ENCODE assay signal across 18 cellular contexts in the genomic region with DNA sequence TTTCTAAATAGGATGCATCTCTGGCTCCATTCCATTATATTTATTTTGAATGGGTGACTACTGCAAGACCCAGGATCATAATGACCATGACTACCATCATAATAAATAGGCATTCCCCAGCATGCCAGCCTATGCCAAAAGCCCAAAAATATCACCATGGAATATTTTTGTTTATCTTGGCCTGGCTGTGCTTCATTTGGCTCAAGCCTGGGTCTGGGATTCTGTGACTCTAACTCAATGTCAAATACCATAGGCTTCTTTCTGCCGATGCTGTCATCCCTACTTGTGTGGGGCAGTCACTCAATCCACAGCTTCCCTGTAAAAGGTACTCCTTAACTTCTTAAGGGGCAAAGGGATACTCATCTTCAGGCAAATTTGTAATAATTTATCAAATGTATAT.
A peak's percentile ranks its signal among the peaks of the same experiment; 100 is the strongest.
DNase-seq lines count a peak whose midpoint lies in the region; ATAC-seq and TF ChIP-seq lines count a peak whose summit lies in the region.
"Had no signal": no experiment of that assay in that cellular context is flagged by ENCODE, and none has a peak within 500 bp of the region (broad histone marks: within the 10 kb centered on the region; RNA-seq: fewer than 3 reads in every experiment).

No MANE protein-coding gene starts in this region.

- no peak overlapping the region for H3K4me3 ChIP-seq in osteoblast (ENCODE audit: insufficient read depth, low read length)
- no peak overlapping the region for H3K4me3 ChIP-seq in coronary artery
- H3K4me3 ChIP-seq: BLaER1 treated with 17β-estradiol and CSF1 and Interleukin-3, amounts not matched to agents 10 nM and 100 nM; SK-N-MC had no signal

- H2AFZ ChIP-seq in osteoblast (ENCODE audit: low read length), result no peak overlapping the region

- DNase-seq in HT1080 (ENCODE audit: low read depth) (peak; percentile 17), NCI-H446 treated with DMSO at 0.1 percent for 48 hours (lab: John Stamatoyannopoulos, UW) (peak; percentile 27), fibroblast of gingiva (ENCODE audit: low read depth) (peak; percentile 47), osteoblast (ENCODE audit: insufficient read length, low spot score, missing footprints) (peak; percentile 23), coronary artery (ENCODE audit: low spot score) (no peak)
- DNase-seq in activated naive CD4-positive, alpha-beta T cell treated with Interleukin-2 at 50 U/mL for 16 hours, result no peak
- DNase-seq: CD8-positive, alpha-beta memory T cell; DMS53; HFFc6; KG1; NCI-H1048; NCI-H1436; NCI-H2029; NCI-H526 treated with DMSO at 0.1 percent for 48 hours had no signal

- no peak for ATAC-seq in HG03095 (IDR thresholded peaks at IDR 0.05; ENCODE audit: unreplicated experiment)
- ATAC-seq: Panc1 had no signal

- H3K79me2 ChIP-seq in osteoblast (ENCODE audit: insufficient read depth, low read length), result no peaks in the 10 kb centered on the region

- TF ChIP-seq CTCF in osteoblast (IDR thresholded peaks at IDR 0.05; ENCODE audit: extremely low read depth, low read depth, low read length) (no peak), coronary artery (IDR thresholded peaks at IDR 0.05) (no peak)

- H4K20me1 ChIP-seq in osteoblast (ENCODE audit: insufficient read depth, low read length), result no peaks in the 10 kb centered on the region
- H4K20me1 ChIP-seq: BLaER1 treated with 17β-estradiol and CSF1 and Interleukin-3, amounts not matched to agents 10 nM and 100 nM had no signal

- no peaks in the 10 kb centered on the region for H3K27me3 ChIP-seq in osteoblast (ENCODE audit: insufficient read depth, low read length)
- H3K27me3 ChIP-seq: BLaER1 treated with 17β-estradiol and CSF1 and Interleukin-3, amounts not matched to agents 10 nM and 100 nM had no signal

- H3K4me2 ChIP-seq in osteoblast (ENCODE audit: insufficient read depth, low read length), result no peak overlapping the region
- H3K4me2 ChIP-seq: BLaER1 treated with 17β-estradiol and CSF1 and Interleukin-3, amounts not matched to agents 10 nM and 100 nM had no signal

- H3K27ac ChIP-seq in osteoblast (ENCODE audit: low read depth, low read length) (peak overlapping the region; percentile 9), coronary artery (peak overlapping the region in 1 of 2 donors; percentile 78)
- H3K27ac ChIP-seq: BLaER1 treated with 17β-estradiol and CSF1 and Interleukin-3, amounts not matched to agents 10 nM and 100 nM; SK-N-MC had no signal

- H3K4me1 ChIP-seq in osteoblast (ENCODE audit: insufficient read depth, low read length), result peaks cover 33% of the 10 kb centered on the region
- H3K4me1 ChIP-seq: BLaER1 treated with 17β-estradiol and CSF1 and Interleukin-3, amounts not matched to agents 10 nM and 100 nM had no signal

- no peaks in the 10 kb centered on the region for H3K9me3 ChIP-seq in osteoblast (ENCODE audit: low read depth, low read length)
- H3K9me3 ChIP-seq: BLaER1 treated with 17β-estradiol and CSF1 and Interleukin-3, amounts not matched to agents 10 nM and 100 nM had no signal

- no peaks in the 10 kb centered on the region for H3K36me3 ChIP-seq in osteoblast (ENCODE audit: insufficient read depth, low read length)
- H3K36me3 ChIP-seq: BLaER1 treated with 17β-estradiol and CSF1 and Interleukin-3, amounts not matched to agents 10 nM and 100 nM had no signal

Comparison
In these comparisons a context has a peak if more than half of its experiments do, and no peak if none do; other contexts are left out.
1. DNase-seq: peak in HT1080 (single experiment), NCI-H446 treated with DMSO at 0.1 percent for 48 hours (single experiment), fibroblast of gingiva (single experiment) and osteoblast (single experiment); none in activated naive CD4-positive, alpha-beta T cell treated with Interleukin-2 at 50 U/mL for 16 hours (single experiment) and coronary artery (single experiment).